ENCODE assay signal across 8 cellular contexts in the genomic region with DNA sequence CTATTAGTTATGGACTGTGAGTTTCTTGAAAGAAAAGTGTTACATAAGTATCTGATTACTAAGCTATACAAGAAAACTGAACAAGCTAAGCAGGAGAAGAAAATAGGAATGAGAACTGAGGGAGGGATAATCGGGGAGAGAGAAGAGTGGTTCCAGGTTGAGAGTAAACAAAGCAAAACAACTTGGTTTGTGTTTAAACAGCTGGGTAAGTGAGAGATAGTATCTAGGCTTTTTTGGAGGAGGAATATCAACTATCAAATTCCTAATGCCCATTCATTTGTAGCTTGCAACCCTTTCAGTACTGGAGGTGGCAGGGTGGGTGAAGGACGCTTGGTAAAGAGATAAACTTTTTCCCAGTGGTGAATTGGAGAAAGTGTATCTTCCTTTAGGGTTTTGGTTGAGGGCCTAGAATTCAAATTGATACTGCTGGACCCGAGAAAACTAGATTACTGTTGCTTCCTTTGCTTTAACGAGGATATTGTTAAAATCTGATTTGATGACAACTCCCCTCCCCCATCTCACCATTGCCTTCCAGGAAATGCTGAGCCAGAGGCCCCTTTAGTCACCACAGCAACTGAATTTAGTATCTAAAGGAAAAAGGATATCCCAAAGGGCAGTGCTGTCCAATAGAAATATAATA. TPM values are rescaled to one million over a fixed set of nuclear protein-coding genes. Genes with fewer than 3 reads are reported as not detected.
DNase-seq lines count a peak whose midpoint lies in the region; ATAC-seq and TF ChIP-seq lines count a peak whose summit lies in the region.

No MANE protein-coding gene starts in this region.

- H3K4me3 ChIP-seq in left ventricle myocardium inferior (no peak overlapping the region), hepatocyte (no peak overlapping the region), upper lobe of right lung (no peak overlapping the region)

- peaks cover 6% of the 10 kb centered on the region for H4K20me1 ChIP-seq in hepatocyte (ENCODE audit: insufficient read depth, poor library complexity, severe bottlenecking)

- peaks cover 9% of the 10 kb centered on the region for H3K27me3 ChIP-seq in left ventricle myocardium inferior (ENCODE audit: low read depth)
- no peaks in the 10 kb centered on the region for H3K27me3 ChIP-seq in hepatocyte
- H3K27me3 ChIP-seq in upper lobe of right lung: no peaks in the 10 kb centered on the region

- intact Hi-C loops in left ventricle myocardium inferior (cut with micrococcal nuclease): no loop called here
- intact Hi-C loops in cardiac septum (cut with DNase I): loop anchor here (2.0 kb wide), 1 partner anchor 77 kb away; no protein-coding TSS in a partner anchor
- intact Hi-C loops in upper lobe of right lung (cut with DNase I): loop anchor here (10.0 kb wide), 1 partner anchor 57 kb away; no protein-coding TSS in a partner anchor

- peak overlapping the region; percentile 41 for H3K27ac ChIP-seq in left ventricle myocardium inferior (replicated peaks)
- H3K27ac ChIP-seq in hepatocyte: peak overlapping the region; percentile 27
- no peak overlapping the region for H3K27ac ChIP-seq in upper lobe of right lung

- 15% methylated on average over 4 of the region's 4 CpGs for WGBS in hepatocyte (ENCODE audit: low lambda C conversion rate, missing lambda C conversion rate)

- peak overlapping the region; percentile 19 for H3K4me2 ChIP-seq in hepatocyte

- peaks cover 21% of the 10 kb centered on the region for H3K79me2 ChIP-seq in hepatocyte

- DNase-seq in left ventricle myocardium inferior: no peak
- DNase-seq in cardiac septum (ENCODE audit: low spot score): no peak
- DNase-seq in SW480 (ENCODE audit: low spot score): peak; percentile 74
- no peak for DNase-seq in hepatocyte (ENCODE audit: low spot score)
- DNase-seq in upper lobe of right lung: no peak
- DNase-seq in NK-92 (lab: John Stamatoyannopoulos, UW; ENCODE audit: unreplicated experiment): no peak
- DNase-seq in NCI-H774 (lab: John Stamatoyannopoulos, UW): no peak

- TF ChIP-seq CTCF in left ventricle myocardium inferior (IDR thresholded peaks at IDR 0.05; ENCODE audit: borderline replicate concordance) (no peak), hepatocyte (IDR thresholded peaks at IDR 0.05; ENCODE audit: poor library complexity) (peak; percentile 7), upper lobe of right lung (IDR thresholded peaks at IDR 0.05) (peak; percentile 17)

- H3K9me3 ChIP-seq in left ventricle myocardium inferior (replicated peaks) (no peaks in the 10 kb centered on the region), hepatocyte (ENCODE audit: low read depth) (no peaks in the 10 kb centered on the region), upper lobe of right lung (no peaks in the 10 kb centered on the region)

- no peaks in the 10 kb centered on the region for H3K9me2 ChIP-seq in hepatocyte (replicated peaks; ENCODE audit: insufficient read depth)

- peaks cover under 1% of the 10 kb centered on the region for H3K36me3 ChIP-seq in left ventricle myocardium inferior
- H3K36me3 ChIP-seq in hepatocyte (replicated peaks; ENCODE audit: insufficient read depth, low read depth): no peaks in the 10 kb centered on the region
- peaks cover under 1% of the 10 kb centered on the region for H3K36me3 ChIP-seq in upper lobe of right lung

- H2AFZ ChIP-seq in hepatocyte: no peak overlapping the region

- H3K4me1 ChIP-seq in left ventricle myocardium inferior (peaks cover 31% of the 10 kb centered on the region), hepatocyte (ENCODE audit: insufficient read depth) (no peaks in the 10 kb centered on the region), upper lobe of right lung (peaks cover 12% of the 10 kb centered on the region)

- ATAC-seq in upper lobe of right lung (no peak), GM21619 (IDR thresholded peaks at IDR 0.05; ENCODE audit: unreplicated experiment) (no peak)

RNA-seq across cellular contexts. Expression of a gene that starts 2.0 kb away (rescaled TPM):
- total RNA-seq in left ventricle myocardium inferior (13.7 TPM), cardiac septum (23.5 TPM), hepatocyte (76.3 and 98.2 TPM in 2 replicates), upper lobe of right lung (153 TPM)
- 65.3 and 111 TPM in 2 replicates for polyA plus RNA-seq in hepatocyte
